Comparison of ENCODE assay signal across 15 cellular contexts in the genomic region with DNA sequence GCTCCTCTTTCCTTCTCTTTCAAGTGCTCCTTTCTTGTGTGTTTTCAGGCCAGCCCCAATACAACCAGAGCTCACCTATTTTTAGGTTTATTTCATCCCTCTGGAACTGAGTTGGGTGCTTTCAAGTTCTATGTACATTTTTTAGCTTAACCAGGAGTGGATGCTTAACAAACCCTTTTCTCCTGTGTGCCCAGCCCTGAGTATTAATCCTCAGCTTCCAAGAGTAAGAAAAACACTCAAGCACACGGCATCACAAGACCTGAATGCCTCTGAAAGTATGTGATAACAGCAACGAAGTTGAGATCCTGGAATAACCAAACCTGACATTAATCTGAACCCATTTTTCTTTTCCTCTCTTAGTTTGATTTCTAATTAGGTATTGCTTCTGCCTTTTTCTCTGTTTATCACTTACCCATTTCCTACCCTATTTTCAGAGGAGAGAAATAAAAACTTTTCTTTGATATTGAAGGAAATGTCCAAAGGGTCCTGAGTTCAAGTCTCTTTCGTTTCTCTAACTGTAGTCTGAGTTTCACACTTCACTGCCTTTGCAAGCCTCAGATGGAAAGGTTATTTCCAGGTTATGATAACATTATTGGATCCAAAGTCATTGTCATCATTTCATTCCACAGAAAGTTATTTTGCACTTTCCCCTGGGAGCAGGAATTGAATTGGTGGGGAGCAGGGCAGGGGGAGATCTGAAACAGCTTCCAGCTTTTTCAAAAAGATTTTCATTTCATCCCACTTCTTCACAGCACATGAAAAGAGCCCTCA. TPM values are rescaled to one million over a fixed set of nuclear protein-coding genes. Genes with fewer than 3 reads are reported as not detected.
DNase-seq lines count a peak whose midpoint lies in the region; ATAC-seq, FAIRE-seq and TF ChIP-seq lines count a peak whose summit lies in the region.
"Had no signal": no experiment of that assay in that cellular context is flagged by ENCODE, and none has a peak within 500 bp of the region (broad histone marks: within the 10 kb centered on the region; RNA-seq: fewer than 3 reads in every experiment).

No MANE protein-coding gene starts in this region.

- in situ Hi-C loops in mammary epithelial cell (cut with MboI; ENCODE audit: low sequenced_read_pairs in 2 of 2), result no loop called here

- peaks cover 24% of the 10 kb centered on the region for H3K4me1 Mint-ChIP-seq in neural progenitor cell

- H3K27me3 Mint-ChIP-seq in neural progenitor cell (ENCODE audit: insufficient read depth, low read depth), result no peaks in the 10 kb centered on the region

- TF ChIP-seq CTCF in mammary epithelial cell (conservative IDR thresholded peaks at IDR 0.05 in 1 of 2, IDR thresholded peaks at IDR 0.05 in 1 of 2; ENCODE audit: extremely low read depth in 1 of 2, insufficient read depth in 1 of 2, low read depth in 1 of 2, low read length in 2 of 2) (no peak), neural progenitor cell (IDR thresholded peaks at IDR 0.05) (no peak), GM10248 (IDR thresholded peaks at IDR 0.05; ENCODE audit: control extremely low read depth, extremely low read depth, low read depth, missing control alignments) (no peak)

- peak; percentile 26 for FAIRE-seq in GM19239 (lab: Jason Lieb, UNC)

- CTCF ChIA-PET in mammary epithelial cell (lab: Charles Lee; ENCODE audit: low non-redundant PET) (no interaction called here), GM10248 (lab: Yijun Ruan, JAX) (interaction anchor here (1.1 kb wide), 1 partner anchor 23 kb away, joined by 3 read pairs; no protein-coding TSS in a partner anchor)

- POLR2A ChIA-PET in GM10248 (lab: Yijun Ruan, JAX), result no interaction called here

- no peak for ATAC-seq in HG03565 (IDR thresholded peaks at IDR 0.05; ENCODE audit: unreplicated experiment)
- ATAC-seq in GM19455 (IDR thresholded peaks at IDR 0.05; ENCODE audit: unreplicated experiment), result no peak
- ATAC-seq: right lobe of liver had no signal

- H3K9me3 ChIP-seq in HUES64 (ENCODE audit: insufficient read depth, low read depth, low read length), result no peaks in the 10 kb centered on the region
- no peaks in the 10 kb centered on the region for H3K9me3 ChIP-seq in mammary epithelial cell (replicated peaks; ENCODE audit: insufficient read depth, low read length)
- H3K9me3 ChIP-seq in neural progenitor cell (ENCODE audit: low read depth), result no peaks in the 10 kb centered on the region
- H3K9me3 ChIP-seq: right lobe of liver had no signal

- H3K36me3 ChIP-seq in HUES64 (ENCODE audit: insufficient read depth, low read length) (no peaks in the 10 kb centered on the region), mammary epithelial cell (ENCODE audit: insufficient read depth, low read length) (no peaks in the 10 kb centered on the region), neural progenitor cell (no peaks in the 10 kb centered on the region)
- H3K36me3 ChIP-seq: right lobe of liver had no signal

- H3K27ac ChIP-seq in HUES64 (ENCODE audit: low read depth, low read length) (peak overlapping the region; percentile 75; the same call in 1 of the 2 replicates), mammary epithelial cell (ENCODE audit: insufficient read depth, low read depth, low read length) (peak overlapping the region; percentile 100), neural progenitor cell (no peak overlapping the region)
- H3K27ac ChIP-seq: coronary artery, right lobe of liver, VCaP had no signal

- H3K4me3 ChIP-seq in HUES64 (ENCODE audit: low read length) (no peak overlapping the region), mammary epithelial cell (replicated peaks in 1 of 3; ENCODE audit: insufficient read depth in 1 of 3, low read depth in 2 of 3, low read length in 3 of 3) (no peak overlapping the region), neural progenitor cell (no peak overlapping the region)
- H3K4me3 ChIP-seq: coronary artery, right lobe of liver had no signal

- H3K27me3 ChIP-seq in HUES64 (ENCODE audit: insufficient read depth, low read length) (no peaks in the 10 kb centered on the region), mammary epithelial cell (ENCODE audit: insufficient read depth, low read length) (no peaks in the 10 kb centered on the region), neural progenitor cell (no peaks in the 10 kb centered on the region)
- H3K27me3 ChIP-seq: right lobe of liver had no signal

- H3K4me2 ChIP-seq in mammary epithelial cell (ENCODE audit: insufficient read depth, low read depth, low read length) (peak overlapping the region; percentile 48), neural progenitor cell (peak overlapping the region; percentile 46)

- H4K20me1 ChIP-seq in mammary epithelial cell (ENCODE audit: insufficient read depth, low read length) (no peaks in the 10 kb centered on the region), neural progenitor cell (ENCODE audit: low read depth) (no peaks in the 10 kb centered on the region)

- no peak overlapping the region for H3K4me3 Mint-ChIP-seq in neural progenitor cell
- H3K4me3 Mint-ChIP-seq: CD4-positive, CD25-positive, alpha-beta regulatory T cell had no signal

- TSS peak; percentile 91 for BruUV-seq in mammary epithelial cell (replicated peaks; lab: Mats Ljungman, UMichigan)

- peak overlapping the region; percentile 62 for H2AFZ ChIP-seq in mammary epithelial cell (ENCODE audit: low read depth, low read length)
- H2AFZ ChIP-seq in neural progenitor cell (replicated peaks), result peak overlapping the region; percentile 35

- no peaks in the 10 kb centered on the region for H3K9me3 Mint-ChIP-seq in neural progenitor cell

- no peaks in the 10 kb centered on the region for H3K79me2 ChIP-seq in mammary epithelial cell (ENCODE audit: insufficient read depth, low read length)
- no peaks in the 10 kb centered on the region for H3K79me2 ChIP-seq in neural progenitor cell (ENCODE audit: low read depth)

- H3K9ac ChIP-seq in HUES64 (ENCODE audit: low read depth, low read length) (no peak overlapping the region), mammary epithelial cell (ENCODE audit: insufficient read depth, low read length) (peak overlapping the region; percentile 88), neural progenitor cell (no peak overlapping the region)

- H3F3A ChIP-seq in neural progenitor cell (ENCODE audit: low read depth), result peaks cover 10% of the 10 kb centered on the region

- WGBS in HUES64, result 84% methylated on average over 3 of the region's 3 CpGs
- 47% methylated on average over 3 of the region's 3 CpGs for WGBS in mammary epithelial cell (ENCODE audit: low coverage, missing lambda C conversion rate)

- DNase-seq in GM19239 (ENCODE audit: insufficient read length, low spot score), result no peak
- no peak for DNase-seq in mammary epithelial cell
- DNase-seq in neural progenitor cell (ENCODE audit: low spot score), result no peak
- no peak for DNase-seq in GM10248 (ENCODE audit: extremely low spot score)
- DNase-seq: erythroblast; MM.1S; right lobe of liver; stimulated activated naive CD4-positive, alpha-beta T cell had no signal

- peaks cover 32% of the 10 kb centered on the region for H3K4me1 ChIP-seq in HUES64 (ENCODE audit: insufficient read depth, low read length)
- peaks cover 28% of the 10 kb centered on the region for H3K4me1 ChIP-seq in mammary epithelial cell (ENCODE audit: insufficient read depth, low read length)
- peaks cover 30% of the 10 kb centered on the region for H3K4me1 ChIP-seq in neural progenitor cell
- H3K4me1 ChIP-seq: right lobe of liver had no signal

- dilution Hi-C loops in mammary epithelial cell (cut with HindIII; ENCODE audit: low sequenced_read_pairs), result loop anchor here (25.0 kb wide), 1 partner anchor 808 kb away; the partner anchor contains the start of gene GPD2

- H3K36me3 Mint-ChIP-seq in neural progenitor cell, result no peaks in the 10 kb centered on the region
- H3K36me3 Mint-ChIP-seq: CD4-positive, CD25-positive, alpha-beta regulatory T cell had no signal

- H3K27ac Mint-ChIP-seq in neural progenitor cell, result peak overlapping the region; percentile 50
- H3K27ac Mint-ChIP-seq: CD4-positive, CD25-positive, alpha-beta regulatory T cell had no signal

- intact Hi-C loops in mammary epithelial cell (cut with micrococcal nuclease), result loop anchor here (1.0 kb wide), 2 partner anchors 9 to 12 kb away; partner anchors contain the start of gene GALNT5

RNA-seq across cellular contexts. Expression of gene GALNT5, which starts 11.9 kb away (rescaled TPM):
- 0.20 TPM for polyA plus RNA-seq in HUES64 (2013, experiment 1 of 2)
- polyA plus RNA-seq in HUES64 (2013, experiment 2 of 2), result 0.19 TPM
- total RNA-seq in mammary epithelial cell, result 10 to 100 TPM; 12.7 to 33.7 TPM
- polyA plus RNA-seq in mammary epithelial cell, result 10.4 TPM
- polyA minus RNA-seq in mammary epithelial cell, result 17.4 TPM
- 0.03 TPM in 1 of 2 replicates, not detected in the other for total RNA-seq in neural progenitor cell (ENCODE audit: low replicate concordance)
- total RNA-seq: CD4-positive, CD25-positive, alpha-beta regulatory T cell had no signal
- polyA plus RNA-seq: neural cell had no signal

Comparison
In these comparisons a context has a peak if more than half of its experiments do, and no peak if none do; other contexts are left out.
1. RNA of gene GALNT5, which starts 11.9 kb away (total RNA-seq): 12.7 to 33.7 TPM in mammary epithelial cell; 0.03 TPM in neural progenitor cell; every median in the first group is over 10 times any median in the second.